2 cellular contexts compared by ENCODE assay signal in the genomic region with DNA sequence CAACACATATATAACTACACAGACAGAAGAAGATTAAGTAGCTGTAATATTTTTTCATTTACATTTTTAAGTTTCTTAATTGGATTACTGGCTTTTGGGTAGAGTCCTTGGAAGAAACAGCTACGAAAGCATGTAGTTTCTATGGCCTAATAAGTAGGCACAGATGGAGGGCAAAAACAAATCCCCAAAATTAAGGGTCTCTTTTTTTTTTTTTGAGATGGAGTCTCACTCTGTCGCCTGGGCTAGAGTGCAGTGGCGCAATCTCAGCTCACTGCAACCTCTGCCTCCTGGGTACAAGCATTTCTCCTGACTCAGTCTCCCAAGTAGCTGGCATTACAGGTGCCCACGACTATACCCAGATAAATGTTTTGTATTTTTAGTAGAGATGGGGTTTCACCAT.
TF ChIP-seq lines count a peak whose summit lies in the region.

No MANE protein-coding gene starts in this region.

TF ChIP-seq in GM23338, 12 proteins besides CTCF, POLR2A, EP300 and RAD21 (continued from another document):
- TF ChIP-seq CREB1 (CRISPR knock-in tag; IDR thresholded peaks at IDR 0.05; ENCODE audit: low read depth) = no peak
- no peak for TF ChIP-seq ZNF331 (CRISPR knock-in tag; IDR thresholded peaks at IDR 0.05; ENCODE audit: low read depth)

TF ChIP-seq in K562, 482 proteins besides CTCF, POLR2A, EP300 and RAD21 (continued from another document):
- TF ChIP-seq FIP1L1 (IDR thresholded peaks at IDR 0.05; ENCODE audit: low read depth, low read length, poor library complexity, severe bottlenecking) (no peak), TBP (optimal IDR thresholded peaks at IDR 0.05; ENCODE audit: low read depth, low read length) (no peak), CAMTA2 (CRISPR knock-in tag; conservative IDR thresholded peaks at IDR 0.05) (no peak), FOSL1 (tag; conservative IDR thresholded peaks at IDR 0.05) (no peak), ZNF583 (CRISPR knock-in tag; IDR thresholded peaks at IDR 0.05) (no peak), HNRNPH1 (optimal IDR thresholded peaks at IDR 0.05; ENCODE audit: low read depth, low read length) (no peak)
- TF ChIP-seq, protein P1, sequence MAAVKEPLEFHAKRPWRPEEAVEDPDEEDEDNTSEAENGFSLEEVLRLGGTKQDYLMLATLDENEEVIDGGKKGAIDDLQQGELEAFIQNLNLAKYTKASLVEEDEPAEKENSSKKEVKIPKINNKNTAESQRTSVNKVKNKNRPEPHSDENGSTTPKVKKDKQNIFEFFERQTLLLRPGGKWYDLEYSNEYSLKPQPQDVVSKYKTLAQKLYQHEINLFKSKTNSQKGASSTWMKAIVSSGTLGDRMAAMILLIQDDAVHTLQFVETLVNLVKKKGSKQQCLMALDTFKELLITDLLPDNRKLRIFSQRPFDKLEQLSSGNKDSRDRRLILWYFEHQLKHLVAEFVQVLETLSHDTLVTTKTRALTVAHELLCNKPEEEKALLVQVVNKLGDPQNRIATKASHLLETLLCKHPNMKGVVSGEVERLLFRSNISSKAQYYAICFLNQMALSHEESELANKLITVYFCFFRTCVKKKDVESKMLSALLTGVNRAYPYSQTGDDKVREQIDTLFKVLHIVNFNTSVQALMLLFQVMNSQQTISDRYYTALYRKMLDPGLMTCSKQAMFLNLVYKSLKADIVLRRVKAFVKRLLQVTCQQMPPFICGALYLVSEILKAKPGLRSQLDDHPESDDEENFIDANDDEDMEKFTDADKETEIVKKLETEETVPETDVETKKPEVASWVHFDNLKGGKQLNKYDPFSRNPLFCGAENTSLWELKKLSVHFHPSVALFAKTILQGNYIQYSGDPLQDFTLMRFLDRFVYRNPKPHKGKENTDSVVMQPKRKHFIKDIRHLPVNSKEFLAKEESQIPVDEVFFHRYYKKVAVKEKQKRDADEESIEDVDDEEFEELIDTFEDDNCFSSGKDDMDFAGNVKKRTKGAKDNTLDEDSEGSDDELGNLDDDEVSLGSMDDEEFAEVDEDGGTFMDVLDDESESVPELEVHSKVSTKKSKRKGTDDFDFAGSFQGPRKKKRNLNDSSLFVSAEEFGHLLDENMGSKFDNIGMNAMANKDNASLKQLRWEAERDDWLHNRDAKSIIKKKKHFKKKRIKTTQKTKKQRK (IDR thresholded peaks at IDR 0.05; ENCODE audit: borderline replicate concordance, low read depth, low read length) = peak; percentile 38; the same call in 1 of the 2 replicates
- TF ChIP-seq, protein P2, sequence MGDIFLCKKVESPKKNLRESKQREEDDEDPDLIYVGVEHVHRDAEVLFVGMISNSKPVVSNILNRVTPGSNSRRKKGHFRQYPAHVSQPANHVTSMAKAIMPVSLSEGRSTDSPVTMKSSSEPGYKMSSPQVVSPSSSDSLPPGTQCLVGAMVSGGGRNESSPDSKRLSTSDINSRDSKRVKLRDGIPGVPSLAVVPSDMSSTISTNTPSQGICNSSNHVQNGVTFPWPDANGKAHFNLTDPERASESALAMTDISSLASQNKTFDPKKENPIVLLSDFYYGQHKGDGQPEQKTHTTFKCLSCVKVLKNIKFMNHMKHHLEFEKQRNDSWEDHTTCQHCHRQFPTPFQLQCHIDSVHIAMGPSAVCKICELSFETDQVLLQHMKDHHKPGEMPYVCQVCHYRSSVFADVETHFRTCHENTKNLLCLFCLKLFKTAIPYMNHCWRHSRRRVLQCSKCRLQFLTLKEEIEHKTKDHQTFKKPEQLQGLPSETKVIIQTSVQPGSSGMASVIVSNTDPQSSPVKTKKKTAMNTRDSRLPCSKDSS (IDR thresholded peaks at IDR 0.05; ENCODE audit: low read depth, partially characterized antibody) = peak; percentile 78
- TF ChIP-seq, protein P3, sequence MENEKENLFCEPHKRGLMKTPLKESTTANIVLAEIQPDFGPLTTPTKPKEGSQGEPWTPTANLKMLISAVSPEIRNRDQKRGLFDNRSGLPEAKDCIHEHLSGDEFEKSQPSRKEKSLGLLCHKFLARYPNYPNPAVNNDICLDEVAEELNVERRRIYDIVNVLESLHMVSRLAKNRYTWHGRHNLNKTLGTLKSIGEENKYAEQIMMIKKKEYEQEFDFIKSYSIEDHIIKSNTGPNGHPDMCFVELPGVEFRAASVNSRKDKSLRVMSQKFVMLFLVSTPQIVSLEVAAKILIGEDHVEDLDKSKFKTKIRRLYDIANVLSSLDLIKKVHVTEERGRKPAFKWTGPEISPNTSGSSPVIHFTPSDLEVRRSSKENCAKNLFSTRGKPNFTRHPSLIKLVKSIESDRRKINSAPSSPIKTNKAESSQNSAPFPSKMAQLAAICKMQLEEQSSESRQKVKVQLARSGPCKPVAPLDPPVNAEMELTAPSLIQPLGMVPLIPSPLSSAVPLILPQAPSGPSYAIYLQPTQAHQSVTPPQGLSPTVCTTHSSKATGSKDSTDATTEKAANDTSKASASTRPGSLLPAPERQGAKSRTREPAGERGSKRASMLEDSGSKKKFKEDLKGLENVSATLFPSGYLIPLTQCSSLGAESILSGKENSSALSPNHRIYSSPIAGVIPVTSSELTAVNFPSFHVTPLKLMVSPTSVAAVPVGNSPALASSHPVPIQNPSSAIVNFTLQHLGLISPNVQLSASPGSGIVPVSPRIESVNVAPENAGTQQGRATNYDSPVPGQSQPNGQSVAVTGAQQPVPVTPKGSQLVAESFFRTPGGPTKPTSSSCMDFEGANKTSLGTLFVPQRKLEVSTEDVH (IDR thresholded peaks at IDR 0.05; ENCODE audit: low read depth, partially characterized antibody) = no peak
